In the genomic region with DNA sequence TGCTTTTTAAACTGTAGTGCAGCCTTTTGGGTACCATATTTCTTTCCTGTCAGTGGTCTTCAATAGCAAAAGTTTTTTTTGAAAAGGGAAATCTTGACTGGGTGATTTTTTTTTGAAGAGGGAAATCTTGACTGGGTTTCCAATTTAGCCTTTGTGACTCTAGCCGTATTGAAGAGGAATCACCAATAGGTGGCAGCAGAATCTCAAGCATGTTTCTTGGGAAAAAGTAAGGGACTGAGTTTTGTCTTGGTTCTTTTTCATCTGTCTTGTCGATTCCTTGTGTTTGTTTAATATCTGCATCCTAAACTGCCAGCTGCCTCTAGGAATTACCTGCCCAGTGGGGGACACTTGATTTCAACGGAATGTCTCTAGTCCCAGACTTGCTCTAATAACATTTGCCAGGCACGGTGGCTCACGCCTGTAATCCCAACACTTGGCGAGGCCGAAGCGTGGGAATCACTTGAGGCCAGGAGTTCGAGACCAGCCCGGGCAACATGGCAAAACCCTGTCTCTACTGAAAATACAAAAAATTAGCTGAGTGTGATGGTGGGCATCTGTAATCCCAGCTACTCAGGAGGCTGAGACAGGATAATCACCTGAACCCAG, we compare ENCODE assay signal across 1 cellular context.
TF ChIP-seq lines count a peak whose summit lies in the region.

No MANE protein-coding gene starts in this region.

TF ChIP-seq in HCT116, 20 proteins besides CTCF, POLR2A, EP300 and RAD21 (continued from another document):
- TF ChIP-seq, protein P1, sequence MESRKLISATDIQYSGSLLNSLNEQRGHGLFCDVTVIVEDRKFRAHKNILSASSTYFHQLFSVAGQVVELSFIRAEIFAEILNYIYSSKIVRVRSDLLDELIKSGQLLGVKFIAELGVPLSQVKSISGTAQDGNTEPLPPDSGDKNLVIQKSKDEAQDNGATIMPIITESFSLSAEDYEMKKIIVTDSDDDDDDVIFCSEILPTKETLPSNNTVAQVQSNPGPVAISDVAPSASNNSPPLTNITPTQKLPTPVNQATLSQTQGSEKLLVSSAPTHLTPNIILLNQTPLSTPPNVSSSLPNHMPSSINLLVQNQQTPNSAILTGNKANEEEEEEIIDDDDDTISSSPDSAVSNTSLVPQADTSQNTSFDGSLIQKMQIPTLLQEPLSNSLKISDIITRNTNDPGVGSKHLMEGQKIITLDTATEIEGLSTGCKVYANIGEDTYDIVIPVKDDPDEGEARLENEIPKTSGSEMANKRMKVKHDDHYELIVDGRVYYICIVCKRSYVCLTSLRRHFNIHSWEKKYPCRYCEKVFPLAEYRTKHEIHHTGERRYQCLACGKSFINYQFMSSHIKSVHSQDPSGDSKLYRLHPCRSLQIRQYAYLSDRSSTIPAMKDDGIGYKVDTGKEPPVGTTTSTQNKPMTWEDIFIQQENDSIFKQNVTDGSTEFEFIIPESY (IDR thresholded peaks at IDR 0.05; ENCODE audit: extremely low read depth, insufficient replicate concordance, low read length): no peak
- no peak for TF ChIP-seq POLR2AphosphoS5 (IDR thresholded peaks at IDR 0.05; ENCODE audit: low read depth, low read length)
- no peak for TF ChIP-seq JUND (IDR thresholded peaks at IDR 0.05)
- no peak for TF ChIP-seq SIN3A (IDR thresholded peaks at IDR 0.05; ENCODE audit: low read depth)
